In the genomic region with DNA sequence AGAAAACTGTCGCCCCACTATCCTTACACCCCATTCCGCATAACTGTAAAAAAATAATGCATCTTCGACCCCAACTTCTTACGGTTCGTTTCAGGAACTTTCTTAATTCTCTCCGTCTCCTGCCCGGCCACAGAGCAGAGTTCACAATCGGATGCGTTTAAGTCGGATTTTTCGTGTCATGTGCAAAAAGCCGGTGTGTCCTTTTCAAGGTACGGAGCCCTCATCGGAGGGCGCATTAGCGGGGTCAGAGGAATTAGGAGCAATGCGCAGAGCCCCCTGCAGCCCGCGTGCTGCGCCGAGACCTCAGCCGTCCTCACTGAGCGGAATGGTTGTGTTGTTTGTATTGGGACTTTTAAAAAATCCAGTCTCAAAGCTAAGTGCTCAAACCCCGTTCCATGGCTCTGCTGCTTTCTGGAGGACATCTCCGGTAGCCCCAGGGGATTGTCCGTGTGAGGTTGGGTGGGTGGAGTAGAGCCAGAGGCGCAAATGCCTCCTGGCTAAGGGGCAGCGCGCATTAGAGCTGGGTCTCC, we compare ENCODE assay signal across 15 cellular contexts. TPM values are rescaled to one million over a fixed set of nuclear protein-coding genes. Genes with fewer than 3 reads are reported as not detected.
DNase-seq lines count a peak whose midpoint lies in the region; ATAC-seq and TF ChIP-seq lines count a peak whose summit lies in the region.
"Had no signal": no experiment of that assay in that cellular context is flagged by ENCODE, and none has a peak within 500 bp of the region (broad histone marks: within the 10 kb centered on the region; RNA-seq: fewer than 3 reads in every experiment).

No MANE protein-coding gene starts in this region.

- H3K18ac ChIP-seq in H9 (ENCODE audit: insufficient read length, low read depth, low read length) = no peak overlapping the region

- no peak for TF ChIP-seq CTCF in H9 (conservative IDR thresholded peaks at IDR 0.05)
- no peak for TF ChIP-seq CTCF in endothelial cell (IDR thresholded peaks at IDR 0.05; ENCODE audit: unreplicated experiment)
- TF ChIP-seq CTCF in nephron (IDR thresholded peaks at IDR 0.05; ENCODE audit: unreplicated experiment in 3 of 3) = no peak
- no peak for TF ChIP-seq CTCF in HFFc6 (IDR thresholded peaks at IDR 0.05)

- no peak overlapping the region for H2AK5ac ChIP-seq in H9 (ENCODE audit: insufficient read length, low read length)

- peak overlapping the region; percentile 39 for H3K4me2 ChIP-seq in H9 (ENCODE audit: insufficient read depth, insufficient read length, low read length)

- no peak for ATAC-seq in GM21423 (IDR thresholded peaks at IDR 0.05; ENCODE audit: unreplicated experiment)
- ATAC-seq: left lobe of liver had no signal

- H4K20me1 ChIP-seq in H9 (ENCODE audit: control insufficient read depth, insufficient read depth, insufficient read length) = no peaks in the 10 kb centered on the region

- H3K4me1 ChIP-seq in H9 (ENCODE audit: insufficient read depth, low read length) = no peaks in the 10 kb centered on the region

- H3K27ac Mint-ChIP-seq in H9 (no peak overlapping the region; a peak in 1 of 7 replicates), endothelial cell (ENCODE audit: unreplicated experiment) (no peak overlapping the region), nephron (no peak overlapping the region), HFFc6 (no peak overlapping the region)

- no peak overlapping the region for H2AFZ ChIP-seq in H9 (ENCODE audit: low read length)

- H3T11ph ChIP-seq in H9 (ENCODE audit: low read length) = no peak overlapping the region

- H2BK120ac ChIP-seq in H9 (ENCODE audit: low read depth, low read length, poor library complexity, severe bottlenecking) = no peak overlapping the region

- H3K36me3 Mint-ChIP-seq in H9 (ENCODE audit: insufficient read depth in 1 of 3, low read depth in 3 of 3) (no peaks in the 10 kb centered on the region), endothelial cell (ENCODE audit: low read depth, unreplicated experiment) (no peaks in the 10 kb centered on the region), nephron (ENCODE audit: low read depth) (no peaks in the 10 kb centered on the region), HFFc6 (ENCODE audit: low read depth) (peaks cover 14% of the 10 kb centered on the region)

- no peak overlapping the region for H2BK15ac ChIP-seq in H9 (ENCODE audit: low read depth, low read length)

- no peaks in the 10 kb centered on the region for H3K9me3 ChIP-seq in H9 (ENCODE audit: control insufficient read depth, low read depth, low read length)
- H3K9me3 ChIP-seq: vagina had no signal

- H4K8ac ChIP-seq in H9 (replicated peaks; ENCODE audit: insufficient read length, low read depth, low read length) = no peak overlapping the region

- DNase-seq in ELF-1 (ENCODE audit: low read depth, low spot score) (peak; percentile 83), H9 (peak; percentile 76), endothelial cell (ENCODE audit: low spot score) (peak; percentile 26), SW480 (ENCODE audit: low spot score) (no peak), HFFc6 (no peak)
- DNase-seq: activated CD8-positive, alpha-beta memory T cell treated with anti-CD3 and anti-CD28 coated beads for 24 hours; activated gamma-delta T cell treated with Interleukin-2 at 50 U/mL for 16 hours; DND-41; Kasumi-1; NCI-H2081 treated with DMSO at 0.1 percent for 48 hours; stimulated activated CD4-positive, alpha-beta T cell treated with anti-CD3 and anti-CD28 coated beads, Interleukin-2, amount 100 ng/mL, for 48 hours had no signal

- no peak overlapping the region for H3K56ac ChIP-seq in H9 (ENCODE audit: insufficient read length, low read depth, low read length)

- H3K4me3 Mint-ChIP-seq in H9 (peak overlapping the region in 1 of 2 experiments; percentile 79; a peak in 3 of 5 replicates), endothelial cell (ENCODE audit: unreplicated experiment) (no peak overlapping the region), nephron (peak overlapping the region; percentile 24 to 79 (median 48)), HFFc6 (no peak overlapping the region)

- WGBS in H9 (ENCODE audit: extremely low coverage, insufficient read length, low lambda C conversion rate) = no CpG with 5 or more reads among the region's 29 CpGs

- H2BK5ac ChIP-seq in H9 (ENCODE audit: insufficient read length, low read length) = no peak overlapping the region

- H2BK12ac ChIP-seq in H9 (ENCODE audit: insufficient read length, low read depth, low read length) = no peak overlapping the region

- peaks cover 0 to 3% of the 10 kb centered on the region in 2 experiments; a peak in 2 of 5 replicates for H3K9me3 Mint-ChIP-seq in H9
- no peaks in the 10 kb centered on the region for H3K9me3 Mint-ChIP-seq in endothelial cell (ENCODE audit: unreplicated experiment)
- peaks cover 2% of the 10 kb centered on the region for H3K9me3 Mint-ChIP-seq in nephron
- H3K9me3 Mint-ChIP-seq in HFFc6 = peaks cover 37% of the 10 kb centered on the region

- no peaks in the 10 kb centered on the region for H3K23me2 ChIP-seq in H9 (ENCODE audit: insufficient read length, low read depth, low read length, poor library complexity, severe bottlenecking)

- H4K5ac ChIP-seq in H9 (ENCODE audit: insufficient read length, low read depth, low read length) = no peak overlapping the region

- no peak overlapping the region for H3K4ac ChIP-seq in H9 (ENCODE audit: low read depth, low read length)

- H3K14ac ChIP-seq in H9 (ENCODE audit: insufficient read depth, low read length) = no peak overlapping the region

- H3K4me1 Mint-ChIP-seq in H9 (peaks cover 48 to 65% of the 10 kb centered on the region in 2 experiments), endothelial cell (ENCODE audit: unreplicated experiment) (peaks cover 29% of the 10 kb centered on the region), nephron (peaks cover 29% of the 10 kb centered on the region), HFFc6 (ENCODE audit: low read depth) (no peaks in the 10 kb centered on the region)

- H3K27me3 Mint-ChIP-seq in H9 (ENCODE audit: low read depth) (peaks cover 98% of the 10 kb centered on the region), endothelial cell (ENCODE audit: unreplicated experiment) (peaks cover 27% of the 10 kb centered on the region), nephron (ENCODE audit: low read depth) (peaks cover 100% of the 10 kb centered on the region), HFFc6 (ENCODE audit: insufficient read depth) (peaks cover 9% of the 10 kb centered on the region; the same call in 1 of the 2 replicates)

- H3K27ac ChIP-seq in H9 (ENCODE audit: insufficient read length, low read depth, low read length) = no peak overlapping the region
- H3K27ac ChIP-seq: vagina had no signal

- H4K91ac ChIP-seq in H9 (ENCODE audit: insufficient read length, low read depth, low read length) = no peak overlapping the region

- no peaks in the 10 kb centered on the region for H3K79me1 ChIP-seq in H9 (ENCODE audit: insufficient read depth, low read depth, low read length, poor library complexity, severe bottlenecking)

- peaks cover 71% of the 10 kb centered on the region for H3K27me3 ChIP-seq in H9 (ENCODE audit: insufficient read depth, low read length)

- no peak overlapping the region for H2BK20ac ChIP-seq in H9 (ENCODE audit: low read depth, low read length, poor library complexity, severe bottlenecking)

- no peak overlapping the region for H3K9ac ChIP-seq in H9 (ENCODE audit: extremely low read depth, insufficient read length, low read length)

- no peak overlapping the region for H3K23ac ChIP-seq in H9 (ENCODE audit: insufficient read length, low read depth, low read length)

- no peaks in the 10 kb centered on the region for H3K79me2 ChIP-seq in H9 (ENCODE audit: insufficient read depth, low read length)

RNA-seq across cellular contexts. Expression of gene GSC, which starts 3.8 kb away (rescaled TPM):
- total RNA-seq in H9 (2021) (0.22 TPM in 1 of 2 replicates, not detected in the other), endothelial cell (ENCODE audit: unreplicated experiment) (not detected)
- total RNA-seq in HFFc6 (2021; fragmentation: NEBNext Ultra II Directional; extraction: Animal tissue kit (Norgen Biotek cat#: 25700)) = not detected
- total RNA-seq: left lobe of liver had no signal

Comparison
In these comparisons a context has a peak if more than half of its experiments do, and no peak if none do; other contexts are left out.
1. DNase-seq: peak in ELF-1 (single experiment), H9 (single experiment) and endothelial cell (single experiment); none in SW480 (single experiment) and HFFc6 (single experiment).
2. H3K4me3 Mint-ChIP-seq: peak in nephron (3 of 3); none in endothelial cell (single experiment) and HFFc6 (single experiment).